15 cellular contexts compared by ENCODE assay signal in the genomic region with DNA sequence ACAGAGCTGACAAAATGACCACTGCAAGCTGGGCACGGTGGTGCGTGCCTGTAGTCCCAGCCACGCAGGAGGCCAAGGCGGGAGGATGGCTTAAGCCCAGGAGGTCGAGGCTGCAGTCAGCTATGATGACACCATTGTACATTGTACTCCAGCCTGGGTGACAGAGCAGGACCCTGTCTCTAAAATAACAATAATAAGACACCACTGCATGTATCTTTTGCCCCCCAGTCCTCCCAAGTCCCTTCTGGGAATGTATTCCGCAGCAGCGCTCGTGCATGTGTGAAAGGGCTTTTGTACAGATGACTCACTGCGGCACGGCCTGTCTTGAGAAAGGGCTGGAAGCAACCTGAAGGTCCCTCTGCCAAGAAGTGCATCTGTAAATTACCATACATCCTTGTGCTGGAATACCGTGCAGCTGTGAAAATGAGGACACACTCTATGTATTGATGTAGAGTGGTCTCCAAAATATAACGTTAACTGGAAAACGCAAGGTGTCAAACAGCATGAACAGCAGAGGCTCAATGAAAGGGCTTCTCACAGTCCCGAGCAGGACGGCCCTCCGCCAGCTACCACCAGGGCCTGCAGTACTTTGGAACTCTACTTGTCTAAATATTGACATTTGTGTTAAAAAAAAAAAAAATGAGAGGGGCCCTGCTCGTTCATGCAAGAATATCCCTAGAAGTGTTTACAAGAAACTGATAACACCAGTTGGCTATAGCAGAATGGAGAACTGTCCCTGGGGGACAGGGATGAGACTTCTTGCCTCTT. TPM values are rescaled to one million over a fixed set of nuclear protein-coding genes. Genes with fewer than 3 reads are reported as not detected.
DNase-seq lines count a peak whose midpoint lies in the region; ATAC-seq and TF ChIP-seq lines count a peak whose summit lies in the region.
"Had no signal": no experiment of that assay in that cellular context is flagged by ENCODE, and none has a peak within 500 bp of the region (broad histone marks: within the 10 kb centered on the region; RNA-seq: fewer than 3 reads in every experiment).

No MANE protein-coding gene starts in this region.

- peak; percentile 63 for ATAC-seq in gastroesophageal sphincter
- no peak for ATAC-seq in GM18858 (IDR thresholded peaks at IDR 0.05; ENCODE audit: unreplicated experiment)
- no peak for ATAC-seq in aorta (ENCODE audit: low FRiP score)
- no peak for ATAC-seq in GM18502 (IDR thresholded peaks at IDR 0.05; ENCODE audit: poor library complexity, unreplicated experiment)

- peaks cover 0 to 70% (median 33%) of the 10 kb centered on the region in 3 donors for H3K4me1 ChIP-seq in gastroesophageal sphincter
- H3K4me1 ChIP-seq in prostate gland (replicated peaks), result peaks cover 8% of the 10 kb centered on the region
- H3K4me1 ChIP-seq in aorta (ENCODE audit: control insufficient read depth in 1 of 2, insufficient read depth in 2 of 2, low read length in 2 of 2), result no peaks in the 10 kb centered on the region

- DNase-seq in DMS53 (lab: John Stamatoyannopoulos, UW) (peak; percentile 80), prostate gland (ENCODE audit: low spot score) (peak; percentile 55), DMS 273 treated with DMSO at 0.1 percent for 48 hours (lab: John Stamatoyannopoulos, UW) (no peak), aorta (no peak)
- DNase-seq: activated CD4-positive, alpha-beta T cell treated with anti-CD3 and anti-CD28 coated beads, Interleukin-2, amount 50 U/mL, for 4 hours; effector CD4-positive, alpha-beta T cell; hippocampal formation; Karpas-422; mesendoderm; NCI-H2029 treated with DMSO at 0.1 percent for 48 hours; T-helper 1 cell had no signal

- H3K27ac ChIP-seq in angular gyrus (ENCODE audit: low read depth, low read length), result peak overlapping the region; percentile 13
- H3K27ac ChIP-seq in gastroesophageal sphincter, result peak overlapping the region in 3 of 4 donors; percentile 61 to 76 (median 72)
- peak overlapping the region; percentile 54 to 62 for H3K27ac ChIP-seq in prostate gland
- H3K27ac ChIP-seq in aorta (ENCODE audit: low read depth in 1 of 2, low read length in 2 of 2), result no peak overlapping the region

- TF ChIP-seq CTCF in gastroesophageal sphincter (IDR thresholded peaks at IDR 0.05), result no peak
- TF ChIP-seq CTCF in prostate gland (IDR thresholded peaks at IDR 0.05), result peak in 2 of 4 experiments; percentile 6 to 16

- H3K4me3 ChIP-seq in gastroesophageal sphincter (no peak overlapping the region), prostate gland (no peak overlapping the region), aorta (ENCODE audit: low read length in 2 of 2) (no peak overlapping the region)

- no peaks in the 10 kb centered on the region for H3K36me3 ChIP-seq in gastroesophageal sphincter
- no peaks in the 10 kb centered on the region for H3K36me3 ChIP-seq in prostate gland
- no peaks in the 10 kb centered on the region for H3K36me3 ChIP-seq in aorta (ENCODE audit: control insufficient read depth in 1 of 2, insufficient read depth in 2 of 2, low read length in 1 of 2)

- no peak for TF ChIP-seq EP300 in gastroesophageal sphincter (IDR thresholded peaks at IDR 0.05)

- WGBS in gastroesophageal sphincter (ENCODE audit: low coverage in 1 of 2), 2 donors, result 33 to 52% methylated on average over 3 to 5 of the region's 17 CpGs
- 44% methylated on average over 17 of the region's 17 CpGs for WGBS in prostate gland
- 32 to 35% methylated on average over 17 of the region's 17 CpGs for WGBS in aorta, 2 donors

- no peaks in the 10 kb centered on the region for H3K27me3 ChIP-seq in gastroesophageal sphincter
- H3K27me3 ChIP-seq in prostate gland (replicated peaks; ENCODE audit: insufficient read depth), result no peaks in the 10 kb centered on the region
- no peaks in the 10 kb centered on the region for H3K27me3 ChIP-seq in aorta (ENCODE audit: control insufficient read depth in 1 of 2, insufficient read depth in 2 of 2, low read length in 1 of 2)

- no peaks in the 10 kb centered on the region for H3K9me3 ChIP-seq in gastroesophageal sphincter
- H3K9me3 ChIP-seq in prostate gland, result no peaks in the 10 kb centered on the region
- H3K9me3 ChIP-seq in aorta (ENCODE audit: control insufficient read depth, low read length), result no peaks in the 10 kb centered on the region

- intact Hi-C loops in prostate gland (cut with DNase I), result no loop called here
- intact Hi-C loops in aorta (cut with DNase I), result no loop called here

- TF ChIP-seq POLR2A in gastroesophageal sphincter (IDR thresholded peaks at IDR 0.05) (no peak), prostate gland (IDR thresholded peaks at IDR 0.05) (no peak)

RNA-seq across cellular contexts. Expression of a gene that starts 9.0 kb away (rescaled TPM):
- total RNA-seq in gastroesophageal sphincter (10 to 100 TPM; 26.3 to 63.4 (median 42.8) TPM), prostate gland (1 to 10 TPM; 7.7 to 8.7 TPM), aorta (10 to 100 TPM; 16.2 to 20.9 TPM)
- polyA plus RNA-seq in aorta, result 1 to 10 TPM; 2.3 to 3.5 TPM

RNA-seq across cellular contexts. Expression of a gene that starts 28.0 kb away (rescaled TPM):
- 10 to 100 TPM; 42.5 to 72.7 (median 62.1) TPM for total RNA-seq in gastroesophageal sphincter
- 10 to 100 TPM; 39.3 to 74.1 TPM for total RNA-seq in prostate gland
- total RNA-seq in aorta, result 10 to 100 TPM; 51.3 to 59.6 TPM
- 10 to 100 TPM; 16.4 to 41.1 TPM for polyA plus RNA-seq in aorta

RNA-seq across cellular contexts. Expression of a gene that starts 43.9 kb away (rescaled TPM):
- total RNA-seq in gastroesophageal sphincter (10 to 100 TPM in 2 of 4 donors, 1 to 10 TPM in 2; 7.7 to 18.5 (median 13.2) TPM), prostate gland (10 to 100 TPM; 21.6 to 25.9 TPM), aorta (1 to 10 TPM; 3.4 to 9.2 TPM)
- 1 to 10 TPM; 3.0 to 4.1 TPM for polyA plus RNA-seq in aorta

RNA-seq across cellular contexts. Expression of a gene that starts 48.9 kb away (rescaled TPM):
- under 1 TPM in 2 of 4 donors, not detected in 2; 0.27 to 0.67 TPM for total RNA-seq in gastroesophageal sphincter
- total RNA-seq in prostate gland, result 1 to 10 TPM in 1 of 2 donors, under 1 TPM in 1; 0.27 to 4.7 TPM
- under 1 TPM in 1 of 2 donors, not detected in 1; 0.16 TPM for total RNA-seq in aorta
- under 1 TPM in 1 of 2 donors, not detected in 1; 0.88 TPM for polyA plus RNA-seq in aorta

Comparison
In these comparisons a context has a peak if more than half of its experiments do, and no peak if none do; other contexts are left out.
1. DNase-seq: peak in DMS53 (single experiment) and prostate gland (single experiment); none in DMS 273 treated with DMSO at 0.1 percent for 48 hours (single experiment) and aorta (0 of 2).
2. H3K27ac ChIP-seq: peak in angular gyrus (single experiment), gastroesophageal sphincter (3 of 4) and prostate gland (2 of 2); none in aorta (0 of 2).